11 cellular contexts compared by ENCODE assay signal in genomic region chr16:15494231-15494630, GRCh38. TPM values are rescaled to one million over a fixed set of nuclear protein-coding genes. Genes with fewer than 3 reads are reported as not detected.
DNase-seq lines count a peak whose midpoint lies in the region; ATAC-seq and TF ChIP-seq lines count a peak whose summit lies in the region.
"Had no signal": no experiment of that assay in that cellular context is flagged by ENCODE, and none has a peak within 500 bp of the region (broad histone marks: within the 10 kb centered on the region; RNA-seq: fewer than 3 reads in every experiment).

No MANE protein-coding gene starts in this region.

- intact Hi-C loops in left ventricle myocardium superior (cut with micrococcal nuclease) (no loop called here), vagina (cut with DNase I) (loop anchor here (10.0 kb wide), 1 partner anchor 101 kb away; no protein-coding TSS in a partner anchor)

- H3K9me3 ChIP-seq in right atrium auricular region (no peaks in the 10 kb centered on the region), WERI-Rb-1 (ENCODE audit: severe bottlenecking) (peaks cover 3% of the 10 kb centered on the region), vagina (no peaks in the 10 kb centered on the region), hepatocyte (ENCODE audit: low read depth) (no peaks in the 10 kb centered on the region)

- H4K20me1 ChIP-seq in hepatocyte (ENCODE audit: insufficient read depth, poor library complexity, severe bottlenecking): no peaks in the 10 kb centered on the region

- H3K4me1 ChIP-seq in right atrium auricular region (peaks cover 0 to 26% of the 10 kb centered on the region in 2 donors), vagina (peaks cover 26% of the 10 kb centered on the region), hepatocyte (ENCODE audit: insufficient read depth) (no peaks in the 10 kb centered on the region)

- WGBS in hepatocyte (ENCODE audit: low lambda C conversion rate, missing lambda C conversion rate): 90% methylated on average over 4 of the region's 4 CpGs

- TF ChIP-seq CTCF in right atrium auricular region (IDR thresholded peaks at IDR 0.05): no peak
- no peak for TF ChIP-seq CTCF in WERI-Rb-1 (IDR thresholded peaks at IDR 0.05; ENCODE audit: low read depth, low read length)
- TF ChIP-seq CTCF in vagina (IDR thresholded peaks at IDR 0.05): no peak
- no peak for TF ChIP-seq CTCF in hepatocyte (IDR thresholded peaks at IDR 0.05; ENCODE audit: poor library complexity)

- H2AFZ ChIP-seq in hepatocyte: no peak overlapping the region
- H2AFZ ChIP-seq: GM23338 had no signal

- H3K9me2 ChIP-seq in hepatocyte (replicated peaks; ENCODE audit: insufficient read depth): no peaks in the 10 kb centered on the region

- no peak for DNase-seq in left ventricle myocardium superior
- DNase-seq in right atrium auricular region (ENCODE audit: low spot score): no peak
- DNase-seq in WERI-Rb-1: no peak
- DNase-seq in left kidney (ENCODE audit: low read depth, low spot score): peak; percentile 9
- DNase-seq in vagina (ENCODE audit: extremely low spot score in 2 of 2): no peak
- no peak for DNase-seq in effector CD8-positive, alpha-beta T cell (lab: John Stamatoyannopoulos, UW)
- no peak for DNase-seq in DMS153 (lab: John Stamatoyannopoulos, UW)
- no peak for DNase-seq in hepatocyte (ENCODE audit: low spot score)
- DNase-seq: hypothalamus had no signal

- H3K36me3 ChIP-seq in right atrium auricular region (no peaks in the 10 kb centered on the region), WERI-Rb-1 (no peaks in the 10 kb centered on the region), vagina (no peaks in the 10 kb centered on the region), hepatocyte (replicated peaks; ENCODE audit: insufficient read depth, low read depth) (no peaks in the 10 kb centered on the region)

- no peaks in the 10 kb centered on the region for H3K27me3 ChIP-seq in right atrium auricular region
- no peaks in the 10 kb centered on the region for H3K27me3 ChIP-seq in WERI-Rb-1 (ENCODE audit: insufficient read depth, low read depth, severe bottlenecking)
- H3K27me3 ChIP-seq in vagina: no peaks in the 10 kb centered on the region
- no peaks in the 10 kb centered on the region for H3K27me3 ChIP-seq in hepatocyte

- H3K4me2 ChIP-seq in hepatocyte: no peak overlapping the region
- H3K4me2 ChIP-seq: GM23338 had no signal

- H3K4me3 ChIP-seq in right atrium auricular region (no peak overlapping the region), WERI-Rb-1 (ENCODE audit: low read depth, low read length) (no peak overlapping the region), vagina (no peak overlapping the region), hepatocyte (no peak overlapping the region)
- H3K4me3 ChIP-seq: GM23338 had no signal

- no peak for TF ChIP-seq POLR2A in vagina (IDR thresholded peaks at IDR 0.05)

- H3K27ac ChIP-seq in right atrium auricular region (peak overlapping the region in 1 of 2 donors; percentile 64), WERI-Rb-1 (peak overlapping the region; percentile 91), vagina (peak overlapping the region; percentile 79), hepatocyte (no peak overlapping the region)

- peak; percentile 8 for ATAC-seq in left ventricle myocardium superior
- ATAC-seq: GM23338, WTC11 had no signal

- H3K79me2 ChIP-seq in hepatocyte: no peaks in the 10 kb centered on the region

RNA-seq across cellular contexts. Expression of gene BMERB1, which starts 59.8 kb away (rescaled TPM):
- 55.0 TPM for total RNA-seq in left ventricle myocardium superior
- 10 to 100 TPM; 55.0 to 55.3 TPM for total RNA-seq in right atrium auricular region
- 46.9 TPM for total RNA-seq in vagina
- total RNA-seq in hepatocyte: 5.9 and 10.3 TPM in 2 replicates
- 5.9 and 7.3 TPM in 2 replicates for polyA plus RNA-seq in hepatocyte
